In genomic region chr1:147084273-147085096, GRCh38 we compare ENCODE assay signal across 8 cellular contexts.
DNase-seq lines count a peak whose midpoint lies in the region; ATAC-seq and TF ChIP-seq lines count a peak whose summit lies in the region.

No MANE protein-coding gene starts in this region.

- TF ChIP-seq EP300 in esophagus muscularis mucosa (IDR thresholded peaks at IDR 0.05): no peak

- POLR2A ChIA-PET in AG04450 (lab: Yijun Ruan, JAX): interaction anchor here (0.9 to 1.2 kb wide), 3 partner anchors 83 to 159 kb away, joined by 4 to 10 read pairs (median 7); no protein-coding TSS in a partner anchor

- DNase-seq in AG04450 (ENCODE audit: low read depth, low spot score) (peak; percentile 46), NCI-H82 (lab: John Stamatoyannopoulos, UW) (peak; percentile 97), activated T-cell treated with anti-CD3 and anti-CD28 coated beads for 1 hour (ENCODE audit: low read depth) (peak; percentile 48), esophagus muscularis mucosa (ENCODE audit: extremely low spot score) (peak; percentile 66), myocyte (ENCODE audit: low read depth) (peak; percentile 68)
- DNase-seq in stimulated activated CD8-positive, alpha-beta memory T cell treated with anti-CD3 and anti-CD28 coated beads, Interleukin-7, amount 100 ng/mL, for 1 hour (ENCODE audit: low read depth in 2 of 2): peak; percentile 24 to 36

- intact Hi-C loops in esophagus muscularis mucosa (cut with DNase I): loop anchor here (5.0 kb wide), 1 partner anchor 158 kb away; the partner anchor contains the start of gene CHD1L

- 2% methylated on average over 45 of the region's 51 CpGs for WGBS in esophagus muscularis mucosa

- TF ChIP-seq POLR2A in GM18951 (IDR thresholded peaks at IDR 0.05; ENCODE audit: extremely low read depth, insufficient read depth, insufficient read length) (peak; percentile 95), esophagus muscularis mucosa (IDR thresholded peaks at IDR 0.05; ENCODE audit: low read depth) (no peak)

- no peak overlapping the region for H3K27ac ChIP-seq in AG04450 (ENCODE audit: low read depth, low read length)
- peak overlapping the region in 2 of 4 donors; percentile 28 to 32 for H3K27ac ChIP-seq in esophagus muscularis mucosa (replicated peaks in 1 of 4)

- H3K4me3 ChIP-seq in AG04450 (ENCODE audit: low read depth, low read length): peak overlapping the region; percentile 66
- peak overlapping the region; percentile 53 to 54 (median 54) for H3K4me3 ChIP-seq in esophagus muscularis mucosa

- peaks cover 22 to 36% (median 32%) of the 10 kb centered on the region in 4 donors for H3K4me1 ChIP-seq in esophagus muscularis mucosa

- TF ChIP-seq CTCF in AG04450 (IDR thresholded peaks at IDR 0.05; ENCODE audit: low read depth, low read length): no peak
- TF ChIP-seq CTCF in esophagus muscularis mucosa (IDR thresholded peaks at IDR 0.05): no peak

- peaks cover 8% of the 10 kb centered on the region; the same call in 1 of the 2 replicates for H3K9me3 ChIP-seq in AG04450 (ENCODE audit: control insufficient read depth, insufficient read depth, low read length)
- peaks cover 0 to 28% (median 10%) of the 10 kb centered on the region in 4 donors for H3K9me3 ChIP-seq in esophagus muscularis mucosa

- in situ Hi-C loops in GM18951 (cut with MboI; ENCODE audit: low sequenced_read_pairs, unreplicated experiment): no loop called here

- ATAC-seq in HG03280 (IDR thresholded peaks at IDR 0.05; ENCODE audit: unreplicated experiment): peak; percentile 71

- H3K36me3 ChIP-seq in esophagus muscularis mucosa: no peaks in the 10 kb centered on the region

- CTCF ChIA-PET in AG04450 (lab: Charles Lee): interaction anchor here (1.9 kb wide), 1 partner anchor 158 kb away, joined by 6 read pairs; the partner anchor contains the start of gene CHD1L

- peaks cover 47% of the 10 kb centered on the region for H3K27me3 ChIP-seq in AG04450 (ENCODE audit: control insufficient read depth, insufficient read depth, low read length)
- H3K27me3 ChIP-seq in esophagus muscularis mucosa: peaks cover 0 to 58% (median 39%) of the 10 kb centered on the region in 4 donors

Comparison
In these comparisons a context has a peak if more than half of its experiments do, and no peak if none do; other contexts are left out.
1. DNase-seq: peak in every context shown above with its lines; median percentile 97 in NCI-H82; 68 in myocyte; 66 in esophagus muscularis mucosa; 48 in activated T-cell treated with anti-CD3 and anti-CD28 coated beads for 1 hour; 46 in AG04450; 30 in stimulated activated CD8-positive, alpha-beta memory T cell treated with anti-CD3 and anti-CD28 coated beads, Interleukin-7, amount 100 ng/mL, for 1 hour.